In the genomic region with DNA sequence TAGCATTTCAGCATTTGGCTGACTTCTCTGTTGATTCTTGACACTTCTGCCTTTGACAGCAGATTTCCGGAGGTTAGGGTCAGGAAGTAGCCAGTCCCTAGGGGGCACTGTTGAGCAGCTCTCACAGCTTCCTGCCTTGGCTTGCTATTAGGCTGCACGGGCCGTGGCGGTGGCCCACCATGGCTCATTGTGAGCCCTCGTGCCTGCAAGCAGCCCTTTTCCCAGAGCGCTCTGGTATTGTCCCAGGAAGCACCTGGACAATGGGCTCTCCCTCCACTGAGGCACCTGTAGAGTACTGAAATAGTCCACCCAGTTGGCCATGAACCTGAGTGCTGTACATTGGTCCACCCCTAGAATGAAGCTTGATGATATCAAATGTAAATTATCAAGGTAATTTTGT, we compare ENCODE assay signal across 8 cellular contexts.
DNase-seq lines count a peak whose midpoint lies in the region; ATAC-seq and TF ChIP-seq lines count a peak whose summit lies in the region.

No MANE protein-coding gene starts in this region.

- peaks cover 0 to 61% (median 0%) of the 10 kb centered on the region in 3 donors for H3K36me3 ChIP-seq in Peyer's patch

- H3K9me3 ChIP-seq in Peyer's patch, result no peaks in the 10 kb centered on the region

- no peak for ATAC-seq in left ventricle myocardium superior
- no peak for ATAC-seq in HG02884 (IDR thresholded peaks at IDR 0.05; ENCODE audit: unreplicated experiment)
- ATAC-seq in GM21390 (IDR thresholded peaks at IDR 0.05; ENCODE audit: unreplicated experiment), result no peak

- H3K4me3 ChIP-seq in Peyer's patch, result no peak overlapping the region

- DNase-seq in Peyer's patch (peak; percentile 44 to 69 (median 52)), left ventricle myocardium superior (peak; percentile 57)
- DNase-seq in activated effector memory CD4-positive, alpha-beta T cell treated with Interleukin-2 at 50 U/mL for 16 hours, result peak; percentile 18
- DNase-seq in stimulated activated CD4-positive, alpha-beta T cell treated with anti-CD3 and anti-CD28 coated beads, Interleukin-15, amount 100 ng/mL, for 24 hours, result peak; percentile 70

- TF ChIP-seq CTCF in 22Rv1 (IDR thresholded peaks at IDR 0.05) (peak; percentile 92), GM12873 (IDR thresholded peaks at IDR 0.05; ENCODE audit: insufficient read depth, low read depth, low read length, missing control alignments) (peak; percentile 90), Peyer's patch (IDR thresholded peaks at IDR 0.05) (peak in 4 of 6 experiments; percentile 39 to 57 (median 44))

- intact Hi-C loops in left ventricle myocardium superior (cut with micrococcal nuclease), result no loop called here

- no peak for TF ChIP-seq POLR2A in Peyer's patch (IDR thresholded peaks at IDR 0.05)

- no peaks in the 10 kb centered on the region for H3K4me1 ChIP-seq in Peyer's patch

- no peak overlapping the region for H3K27ac ChIP-seq in 22Rv1
- no peak overlapping the region for H3K27ac ChIP-seq in Peyer's patch

- H3K27me3 ChIP-seq in Peyer's patch, result no peaks in the 10 kb centered on the region

Comparison
In these comparisons a context has a peak if more than half of its experiments do, and no peak if none do; other contexts are left out.
1. DNase-seq: peak in every context shown above with its lines; median percentile 70 in stimulated activated CD4-positive, alpha-beta T cell treated with anti-CD3 and anti-CD28 coated beads, Interleukin-15, amount 100 ng/mL, for 24 hours; 57 in left ventricle myocardium superior; 52 in Peyer's patch; 18 in activated effector memory CD4-positive, alpha-beta T cell treated with Interleukin-2 at 50 U/mL for 16 hours.